Comparison of ENCODE assay signal across 10 cellular contexts in the genomic region with DNA sequence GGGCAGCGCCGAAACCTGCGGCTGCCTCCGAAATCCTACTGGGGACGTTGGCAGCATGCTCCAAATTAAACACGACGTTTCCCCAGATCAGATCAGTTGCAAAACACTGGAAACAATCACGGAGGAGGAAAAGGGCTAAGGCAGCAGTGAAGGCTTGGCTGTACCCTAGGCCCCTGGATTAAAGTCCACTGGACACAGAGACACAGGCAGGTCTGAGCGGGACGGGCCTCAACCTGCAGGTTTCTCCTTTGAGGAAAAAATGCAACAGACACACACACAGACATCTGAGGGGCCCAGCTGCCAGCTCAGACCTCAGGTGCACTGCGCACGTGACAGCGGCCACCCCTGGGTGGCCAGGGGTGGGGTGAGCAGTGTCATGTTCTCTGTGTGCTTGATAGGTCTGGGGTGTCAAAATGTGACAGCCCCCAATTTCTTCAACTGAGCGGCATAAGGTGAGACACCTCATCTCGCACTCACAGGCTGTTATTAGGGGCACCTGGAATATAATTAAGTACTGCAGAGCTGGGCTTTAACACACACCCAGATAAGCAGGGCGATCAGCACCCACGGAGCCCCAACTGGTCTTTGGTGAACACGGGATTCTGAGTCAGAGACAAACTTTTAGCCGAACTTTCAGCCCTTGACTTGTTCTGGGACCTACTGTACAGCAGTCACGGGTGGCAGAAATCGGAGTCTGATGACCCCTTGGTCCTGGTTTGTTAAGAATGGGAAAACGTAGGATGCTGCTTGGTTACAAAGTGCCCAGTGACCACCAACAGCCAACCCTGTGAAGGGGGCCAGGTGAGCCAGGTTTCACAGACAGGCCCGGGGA. TPM values are rescaled to one million over a fixed set of nuclear protein-coding genes. Genes with fewer than 3 reads are reported as not detected.
DNase-seq lines count a peak whose midpoint lies in the region; ATAC-seq, FAIRE-seq and TF ChIP-seq lines count a peak whose summit lies in the region.
"Had no signal": no experiment of that assay in that cellular context is flagged by ENCODE, and none has a peak within 500 bp of the region (broad histone marks: within the 10 kb centered on the region; RNA-seq: fewer than 3 reads in every experiment).

No MANE protein-coding gene starts in this region.

- H3K4me1 ChIP-seq in Caco-2 (peaks cover 41% of the 10 kb centered on the region), pancreas (peaks cover 4 to 37% (median 36%) of the 10 kb centered on the region in 3 donors)

- BruUV-seq in Caco-2 (replicated peaks; lab: Mats Ljungman, UMichigan), result no TSS peak

- H3K27ac Mint-ChIP-seq in Caco-2 (ENCODE audit: unreplicated experiment), result peak overlapping the region; percentile 53

- peaks cover 29% of the 10 kb centered on the region for H3K4me1 Mint-ChIP-seq in Caco-2 (ENCODE audit: low read depth, unreplicated experiment)

- DNase-seq in Caco-2, result peak; percentile 82 to 91
- DNase-seq in fibroblast of villous mesenchyme (ENCODE audit: low read depth), result peak; percentile 69
- no peak for DNase-seq in pancreas
- DNase-seq in CD1c-positive myeloid dendritic cell (ENCODE audit: extremely low spot score), result no peak
- DNase-seq in NCI-H187 treated with DMSO at 0.1 percent for 48 hours (lab: John Stamatoyannopoulos, UW), result no peak
- DNase-seq: activated gamma-delta T cell; NK-92 treated with Interleukin-12 subunit alpha and Interleukin-12 subunit beta, amount 100 ng/mL, for 24 hours had no signal

- intact Hi-C loops in Caco-2 (cut with micrococcal nuclease; ENCODE audit: unreplicated experiment) (loop anchor here (1.0 kb wide), 2 partner anchors 9 to 16 kb away; partner anchors contain the start of gene SH3GL1), pancreas (cut with DNase I) (no loop called here)

- no peaks in the 10 kb centered on the region for H3K27me3 ChIP-seq in Caco-2 (replicated peaks; ENCODE audit: control insufficient read depth, insufficient read depth, low read length)
- no peaks in the 10 kb centered on the region for H3K27me3 ChIP-seq in pancreas

- no peak for FAIRE-seq in pancreas (lab: Jason Lieb, UNC)

- POLR2A ChIA-PET in Caco-2 (lab: Charles Lee), result interaction anchor here (0.6 to 1.8 kb wide), 6 partner anchors 9 to 48 kb away, joined by 3 to 21 read pairs (median 5); partner anchors contain the start of genes CHAF1A and SH3GL1

- H3K36me3 ChIP-seq in Caco-2 (ENCODE audit: control insufficient read depth, insufficient read depth, low read length) (peaks cover 3% of the 10 kb centered on the region), pancreas (peaks cover 0 to 11% (median 0%) of the 10 kb centered on the region in 3 donors)

- no peaks in the 10 kb centered on the region for H3K9me3 ChIP-seq in Caco-2
- H3K9me3 ChIP-seq in pancreas, result no peaks in the 10 kb centered on the region

- H3K36me3 Mint-ChIP-seq in Caco-2 (ENCODE audit: insufficient read depth, unreplicated experiment), result peaks cover 60% of the 10 kb centered on the region

- no peaks in the 10 kb centered on the region for H3K9me3 Mint-ChIP-seq in Caco-2 (ENCODE audit: unreplicated experiment)

- H3K4me3 ChIP-seq in Caco-2 (ENCODE audit: low read depth, low read length), result no peak overlapping the region
- peak overlapping the region; percentile 21 for H3K4me3 ChIP-seq in fibroblast of villous mesenchyme (ENCODE audit: low read depth, low read length)
- H3K4me3 ChIP-seq in pancreas, result no peak overlapping the region

- H3K27ac ChIP-seq in VCaP (peak overlapping the region; percentile 79), pancreas (peak overlapping the region; percentile 7 to 38 (median 34))

- no peak for TF ChIP-seq CTCF in Caco-2 (IDR thresholded peaks at IDR 0.05; ENCODE audit: insufficient read depth in 1 of 2, low read depth in 1 of 2, low read length in 1 of 2, severe bottlenecking in 1 of 2, unreplicated experiment in 1 of 2)
- no peak for TF ChIP-seq CTCF in VCaP (conservative IDR thresholded peaks at IDR 0.05)
- TF ChIP-seq CTCF in fibroblast of villous mesenchyme (IDR thresholded peaks at IDR 0.05; ENCODE audit: insufficient read depth, low read depth, low read length), result no peak
- no peak for TF ChIP-seq CTCF in pancreas (IDR thresholded peaks at IDR 0.05)

- WGBS in pancreas, 2 donors, result 32 to 39% methylated on average over 23 of the region's 23 CpGs

- ATAC-seq in pancreas (peak; percentile 24 to 38 (median 30)), GM18519 (IDR thresholded peaks at IDR 0.05; ENCODE audit: low FRiP score, unreplicated experiment) (no peak), GM21360 (IDR thresholded peaks at IDR 0.05; ENCODE audit: unreplicated experiment) (no peak)

- CTCF ChIA-PET in Caco-2 (lab: Charles Lee), result interaction anchor here (0.6 to 2.2 kb wide), 7 partner anchors 9 to 225 kb away, joined by 5 to 21 read pairs (median 7); partner anchors contain the start of gene SH3GL1

- no peaks in the 10 kb centered on the region for H3K27me3 Mint-ChIP-seq in Caco-2 (ENCODE audit: insufficient read depth, unreplicated experiment)

- H3K4me3 Mint-ChIP-seq in Caco-2 (ENCODE audit: unreplicated experiment), result peak overlapping the region; percentile 46

RNA-seq across cellular contexts. Expression of gene SH3GL1, which starts 9.3 kb away (rescaled TPM):
- total RNA-seq in Caco-2 (2022) (91.3 and 91.5 TPM in 2 replicates), fibroblast of villous mesenchyme (65.2 and 72.5 TPM in 2 replicates), pancreas (10 to 100 TPM; 25.9 to 31.1 (median 27.5) TPM)
- 10 to 100 TPM; 27.1 to 34.2 TPM for polyA plus RNA-seq in pancreas

RNA-seq across cellular contexts. Expression of gene CHAF1A, which starts 11.4 kb away (rescaled TPM):
- total RNA-seq in Caco-2 (2022), result 53.9 and 63.1 TPM in 2 replicates
- 9.9 and 11.6 TPM in 2 replicates for total RNA-seq in fibroblast of villous mesenchyme
- 1 to 10 TPM; 2.8 to 5.0 (median 3.9) TPM for total RNA-seq in pancreas
- 1 to 10 TPM; 3.8 to 4.3 TPM for polyA plus RNA-seq in pancreas

RNA-seq across cellular contexts. Expression of gene MPND, which starts 47.7 kb away (rescaled TPM):
- total RNA-seq in Caco-2 (2022) (34.9 and 35.7 TPM in 2 replicates), fibroblast of villous mesenchyme (4.3 and 8.1 TPM in 2 replicates), pancreas (10 to 100 TPM; 11.8 to 20.0 (median 14.9) TPM)
- 10 to 100 TPM; 16.7 to 18.9 TPM for polyA plus RNA-seq in pancreas

RNA-seq across cellular contexts. Expression of gene STAP2, which starts 52.5 kb away (rescaled TPM):
- 70.7 and 71.6 TPM in 2 replicates for total RNA-seq in Caco-2 (2022)
- total RNA-seq in fibroblast of villous mesenchyme, result 9.9 and 10.6 TPM in 2 replicates
- total RNA-seq in pancreas, result 10 to 100 TPM; 17.4 to 45.4 (median 23.3) TPM
- polyA plus RNA-seq in pancreas, result 10 to 100 TPM; 46.6 to 65.5 TPM

Comparison
In these comparisons a context has a peak if more than half of its experiments do, and no peak if none do; other contexts are left out.
1. DNase-seq: peak in Caco-2 (2 of 2) and fibroblast of villous mesenchyme (single experiment); none in pancreas (0 of 6), CD1c-positive myeloid dendritic cell (single experiment) and NCI-H187 treated with DMSO at 0.1 percent for 48 hours (single experiment).
2. ATAC-seq: peak in pancreas (4 of 4); none in GM18519 (single experiment) and GM21360 (single experiment).